ENCODE assay signal across 11 cellular contexts in the genomic region with DNA sequence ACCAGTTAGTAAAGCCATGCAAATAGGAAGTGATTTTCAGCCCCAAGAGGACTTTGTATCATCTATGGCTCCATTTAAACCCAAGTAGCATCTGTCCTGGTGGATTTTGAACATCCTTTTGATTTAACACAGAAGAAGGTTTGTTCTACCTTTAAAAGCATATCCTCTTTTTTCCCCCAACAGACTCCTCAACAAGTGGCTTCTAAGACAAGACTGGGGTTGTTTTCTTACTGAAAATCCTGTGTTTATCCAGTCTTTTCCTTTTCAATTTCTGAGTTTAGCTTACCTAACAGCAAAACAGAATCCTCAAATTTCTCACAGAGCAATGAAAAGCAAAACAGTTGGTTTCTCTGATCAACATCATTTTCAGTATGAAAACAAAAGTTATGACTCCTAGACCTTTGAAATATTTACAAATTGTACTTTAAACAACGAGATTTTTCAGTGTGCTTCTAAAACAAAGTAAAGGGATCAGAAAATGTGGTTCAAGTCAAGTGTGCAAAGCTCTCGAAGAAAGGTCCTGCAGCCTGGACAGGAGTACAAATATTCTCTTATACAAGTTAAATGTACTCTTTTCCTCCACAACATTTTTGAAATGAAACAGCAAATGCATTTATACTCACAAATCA. TPM values are rescaled to one million over a fixed set of nuclear protein-coding genes. Genes with fewer than 3 reads are reported as not detected.
DNase-seq lines count a peak whose midpoint lies in the region; ATAC-seq, FAIRE-seq and TF ChIP-seq lines count a peak whose summit lies in the region.
"Had no signal": no experiment of that assay in that cellular context is flagged by ENCODE, and none has a peak within 500 bp of the region (broad histone marks: within the 10 kb centered on the region; RNA-seq: fewer than 3 reads in every experiment).

No MANE protein-coding gene starts in this region.

- no peak overlapping the region for H2BK5ac ChIP-seq in H1 (ENCODE audit: low read depth, low read length)

- no peak overlapping the region for H2BK20ac ChIP-seq in H1 (ENCODE audit: low read length)

- H3K18ac ChIP-seq in H1 (ENCODE audit: extremely low read depth, low read length), result no peak overlapping the region

- no peak for ATAC-seq in PC-3

- no peak for TF ChIP-seq EP300 in H1 (IDR thresholded peaks at IDR 0.05; ENCODE audit: borderline replicate concordance in 1 of 2, low read depth in 2 of 2, low read length in 2 of 2)

- H3K4me3 ChIP-seq in PC-3 (ENCODE audit: low read length), result peak overlapping the region; percentile 97
- peak overlapping the region; percentile 89 to 94 (median 92); a peak in 7 of 8 replicates for H3K4me3 ChIP-seq in H1 (ENCODE audit: extremely low read depth in 1 of 4, insufficient read depth in 2 of 4, low read depth in 3 of 4, low read length in 4 of 4)

- H3K4me1 ChIP-seq in PC-3 (ENCODE audit: insufficient read depth, low read length), result peaks cover 41% of the 10 kb centered on the region
- H3K4me1 ChIP-seq in H1 (replicated peaks in 1 of 4; ENCODE audit: control insufficient read depth in 3 of 4, insufficient read depth in 4 of 4, low read length in 3 of 4), result peaks cover 0 to 14% (median 4%) of the 10 kb centered on the region in 4 experiments; a peak in 6 of 7 replicates

- peaks cover 41% of the 10 kb centered on the region for H3K4me1 Mint-ChIP-seq in nephron progenitor cell

- H4K91ac ChIP-seq in H1 (replicated peaks; ENCODE audit: insufficient read length, low read length), result no peak overlapping the region

- DNase-seq in CD1c-positive myeloid dendritic cell (ENCODE audit: extremely low spot score) (peak; percentile 21), PC-3 (no peak), H1 (ENCODE audit: low read depth in 1 of 2, low spot score in 2 of 2) (no peak), nephron progenitor cell (no peak), HPDE6-E6E7 (ENCODE audit: extremely low spot score) (no peak), NCI-H82 (lab: John Stamatoyannopoulos, UW) (no peak), HuH-7.5 (ENCODE audit: low spot score) (no peak)
- no peak for DNase-seq in effector CD4-positive, alpha-beta T cell
- DNase-seq: NCI-H1092 treated with DMSO at 0.1 percent for 48 hours had no signal

- peaks cover 37% of the 10 kb centered on the region for H4K20me1 ChIP-seq in PC-3 (ENCODE audit: low read length)
- peaks cover 2 to 4% of the 10 kb centered on the region in 2 experiments for H4K20me1 ChIP-seq in H1 (replicated peaks in 1 of 2; ENCODE audit: control insufficient read depth in 1 of 2, insufficient read depth in 2 of 2, low read length in 2 of 2)

- no peak overlapping the region for H4K8ac ChIP-seq in H1 (ENCODE audit: extremely low read depth, insufficient read depth, low read length)

- H3F3A ChIP-seq in PC-3 (ENCODE audit: low read length, unreplicated experiment), result peaks cover 50% of the 10 kb centered on the region

- H3K9me3 Mint-ChIP-seq in nephron progenitor cell, result no peaks in the 10 kb centered on the region
- H3K9me3 Mint-ChIP-seq: memory B cell had no signal

- no peak overlapping the region for H2BK12ac ChIP-seq in H1 (ENCODE audit: low read depth, low read length)

- peaks cover 43% of the 10 kb centered on the region for H3K36me3 Mint-ChIP-seq in nephron progenitor cell (ENCODE audit: low read depth)
- H3K36me3 Mint-ChIP-seq: memory B cell had no signal

- no peaks in the 10 kb centered on the region for H3K27me3 Mint-ChIP-seq in nephron progenitor cell (ENCODE audit: low read depth, poor library complexity)

- no peak overlapping the region for H3K4ac ChIP-seq in H1 (replicated peaks; ENCODE audit: insufficient read length, low read depth, low read length)

- FAIRE-seq in H1 (lab: Jason Lieb, UNC), result no peak
- FAIRE-seq: H54 had no signal

- peak overlapping the region; percentile 98 for H3K9ac ChIP-seq in PC-3 (ENCODE audit: low read length)
- peak overlapping the region in 1 of 4 experiments; percentile 54; a peak in 3 of 7 replicates for H3K9ac ChIP-seq in H1 (replicated peaks in 1 of 4; ENCODE audit: extremely low read depth in 1 of 4, low read depth in 3 of 4, low read length in 3 of 4)

- H3K27ac ChIP-seq in PC-3 (ENCODE audit: low read length), result peak overlapping the region; percentile 94
- H3K27ac ChIP-seq in H1 (ENCODE audit: low read depth, low read length), result no peak overlapping the region

- 81% methylated on average over 2 of the region's 2 CpGs; no CpG with 5 or more reads in 1 of the 2 experiments for WGBS in H1 (ENCODE audit: extremely low coverage in 1 of 2, insufficient coverage in 1 of 2, insufficient read length in 1 of 2, insufficient replicate concordance in 2 of 2, low coverage in 1 of 2, low lambda C conversion rate in 2 of 2, missing lambda C conversion rate in 1 of 2), 2 experiments

- TF ChIP-seq POLR2A in H1 (IDR thresholded peaks at IDR 0.05; ENCODE audit: control extremely low read depth in 1 of 2, low read depth in 2 of 2, low read length in 2 of 2), result no peak

- H2AK5ac ChIP-seq in H1 (ENCODE audit: low read depth, low read length), result no peak overlapping the region

- H3K4me3 Mint-ChIP-seq in nephron progenitor cell, result peak overlapping the region; percentile 95
- H3K4me3 Mint-ChIP-seq: memory B cell had no signal

- H3K9me3 ChIP-seq in PC-3 (ENCODE audit: low read length) (no peaks in the 10 kb centered on the region), H1 (ENCODE audit: insufficient read depth in 2 of 2, low read depth in 1 of 2, low read length in 1 of 2) (no peaks in the 10 kb centered on the region)

- no peak overlapping the region for H4K5ac ChIP-seq in H1 (ENCODE audit: insufficient read length, low read depth, low read length)

- CTCF ChIA-PET in PC-3 (lab: Charles Lee), result no interaction called here
- CTCF ChIA-PET in H1 (lab: Charles Lee; ENCODE audit: partially characterized antibody), result interaction anchor here (1.1 kb wide), 1 partner anchor 406 kb away, joined by 4 read pairs; no protein-coding TSS in a partner anchor

- no peak overlapping the region for H3K14ac ChIP-seq in H1 (ENCODE audit: insufficient read length)

- H3K27me3 ChIP-seq in PC-3 (ENCODE audit: low read length), result no peaks in the 10 kb centered on the region
- no peaks in the 10 kb centered on the region; a peak in 1 of 7 replicates for H3K27me3 ChIP-seq in H1 (replicated peaks in 1 of 4; ENCODE audit: control insufficient read depth in 3 of 4, extremely low read depth in 1 of 4, insufficient read depth in 3 of 4, low read length in 3 of 4)

- H3K23ac ChIP-seq in H1 (ENCODE audit: insufficient read length), result no peak overlapping the region

- peak overlapping the region; percentile 66 for H3K27ac Mint-ChIP-seq in nephron progenitor cell
- H3K27ac Mint-ChIP-seq: memory B cell had no signal

- TF ChIP-seq RAD21 in H1 (IDR thresholded peaks at IDR 0.05 in 1 of 2, conservative IDR thresholded peaks at IDR 0.05 in 1 of 2; ENCODE audit: low read depth in 2 of 2, low read length in 2 of 2), result no peak

- peaks cover 4% of the 10 kb centered on the region for H3K79me1 ChIP-seq in H1 (ENCODE audit: low read depth, low read length)

- intact Hi-C loops in PC-3 (cut with micrococcal nuclease), result loop anchor here (5.0 kb wide), 1 partner anchor 261 kb away; no protein-coding TSS in a partner anchor

- no peak for TF ChIP-seq CTCF in PC-3 (conservative IDR thresholded peaks at IDR 0.05; ENCODE audit: low read depth, low read length)
- TF ChIP-seq CTCF in H1 (IDR thresholded peaks at IDR 0.05; ENCODE audit: control extremely low read depth in 1 of 3, insufficient read depth in 1 of 3, low read depth in 1 of 3, low read length in 3 of 3), result no peak
- no peak for TF ChIP-seq CTCF in nephron progenitor cell (IDR thresholded peaks at IDR 0.05)

- peak overlapping the region; percentile 93 for H3K4me2 ChIP-seq in PC-3 (ENCODE audit: low read length)
- peak overlapping the region; percentile 98 to 99 for H3K4me2 ChIP-seq in H1 (ENCODE audit: insufficient read depth in 1 of 2, low read depth in 2 of 2, low read length in 2 of 2)

- H3K36me3 ChIP-seq in PC-3 (ENCODE audit: low read depth, low read length), result peaks cover 36% of the 10 kb centered on the region
- peaks cover 0 to 23% (median 0%) of the 10 kb centered on the region in 4 experiments; a peak in 1 of 8 replicates for H3K36me3 ChIP-seq in H1 (ENCODE audit: control insufficient read depth in 2 of 4, insufficient read depth in 4 of 4, low read length in 3 of 4)

- no peak overlapping the region for H2BK15ac ChIP-seq in H1 (ENCODE audit: low read length)

- no TSS peak for BruUV-seq in PC-3 (replicated peaks; lab: Mats Ljungman, UMichigan)

- H2AFZ ChIP-seq in PC-3 (ENCODE audit: low read length) (no peak overlapping the region), H1 (ENCODE audit: low read length) (no peak overlapping the region)

- peaks cover 17% of the 10 kb centered on the region for H3K23me2 ChIP-seq in H1 (ENCODE audit: low read depth, low read length)

- no peak overlapping the region for H3K56ac ChIP-seq in H1 (replicated peaks; ENCODE audit: insufficient read length, low read depth, low read length)

- H3K79me2 ChIP-seq in PC-3 (ENCODE audit: low read length) (peaks cover 73% of the 10 kb centered on the region), H1 (ENCODE audit: control insufficient read depth in 1 of 2, insufficient read depth in 2 of 2, low read length in 2 of 2) (peaks cover 0 to 36% of the 10 kb centered on the region in 2 experiments; a peak in 2 of 4 replicates)

- H3K9me2 ChIP-seq in PC-3 (replicated peaks; ENCODE audit: low read length), result no peaks in the 10 kb centered on the region

- POLR2A ChIA-PET in PC-3 (lab: Charles Lee; ENCODE audit: unreplicated experiment), result no interaction called here
- POLR2A ChIA-PET in H1 (lab: Charles Lee; ENCODE audit: partially characterized antibody), result interaction anchor here (1.2 kb wide), 1 partner anchor 12 kb away, joined by 3 read pairs; no protein-coding TSS in a partner anchor

- H2BK120ac ChIP-seq in H1 (replicated peaks; ENCODE audit: low read depth, low read length), result no peak overlapping the region

RNA-seq across cellular contexts. Expression of gene PHLDA1, which starts 2.8 kb away (rescaled TPM):
- total RNA-seq in PC-3 (2014; rRNA removed), result 181 and 218 TPM in 2 replicates
- 19.4 and 19.8 TPM in 2 replicates for total RNA-seq in H1 (2021; fragmentation: NEBNext Ultra II Directional; extraction: Animal tissue kit (Norgen Biotek cat#: 25700))
- 18.6 and 18.9 TPM in 2 replicates for polyA plus RNA-seq in H1 (2011; rRNA removed)
- polyA plus RNA-seq in H1 (2011; cell fraction: cytosol; rRNA removed), result 14.4 TPM
- polyA plus RNA-seq in H1 (2011; cell fraction: nucleus; rRNA removed), result 8.7 TPM
- 14.0 to 17.3 TPM (median 16.6 TPM) in 4 replicates for polyA plus RNA-seq in H1 (2012, experiment 1 of 2)
- polyA plus RNA-seq in H1 (2012, experiment 2 of 2), result 8.5 TPM
- polyA plus RNA-seq in H1 (2013, experiment 1 of 2), result 13.1 TPM
- 13.4 TPM for polyA plus RNA-seq in H1 (2013, experiment 2 of 2)
- polyA minus RNA-seq in H1 (2011; rRNA and poly(A)+ RNA removed), result 10.9 and 13.3 TPM in 2 replicates
- polyA minus RNA-seq in H1 (2011; cell fraction: cytosol; rRNA and poly(A)+ RNA removed), result 27.4 TPM
- polyA minus RNA-seq in H1 (2011; cell fraction: nucleus; rRNA and poly(A)+ RNA removed), result 19.7 TPM

RNA-seq across cellular contexts. Expression of gene NAP1L1, which starts 55.7 kb away (rescaled TPM):
- 200 and 247 TPM in 2 replicates for total RNA-seq in PC-3 (2014; rRNA removed)
- total RNA-seq in H1 (2021; fragmentation: NEBNext Ultra II Directional; extraction: Animal tissue kit (Norgen Biotek cat#: 25700)), result 1,114 and 1,159 TPM in 2 replicates
- polyA plus RNA-seq in H1 (2011; rRNA removed), result 145 and 202 TPM in 2 replicates
- 348 TPM for polyA plus RNA-seq in H1 (2011; cell fraction: cytosol; rRNA removed)
- 296 TPM for polyA plus RNA-seq in H1 (2011; cell fraction: nucleus; rRNA removed)
- polyA plus RNA-seq in H1 (2012, experiment 1 of 2), result 563 to 1,179 TPM (median 624 TPM) in 4 replicates
- polyA plus RNA-seq in H1 (2012, experiment 2 of 2), result 101 TPM
- polyA plus RNA-seq in H1 (2013, experiment 1 of 2), result 1,709 TPM
- 1,591 TPM for polyA plus RNA-seq in H1 (2013, experiment 2 of 2)
- polyA minus RNA-seq in H1 (2011; rRNA and poly(A)+ RNA removed), result 124 and 173 TPM in 2 replicates
- 294 TPM for polyA minus RNA-seq in H1 (2011; cell fraction: cytosol; rRNA and poly(A)+ RNA removed)
- polyA minus RNA-seq in H1 (2011; cell fraction: nucleus; rRNA and poly(A)+ RNA removed), result 600 TPM
